Comparison of ENCODE assay signal across 28 cellular contexts in the genomic region with DNA sequence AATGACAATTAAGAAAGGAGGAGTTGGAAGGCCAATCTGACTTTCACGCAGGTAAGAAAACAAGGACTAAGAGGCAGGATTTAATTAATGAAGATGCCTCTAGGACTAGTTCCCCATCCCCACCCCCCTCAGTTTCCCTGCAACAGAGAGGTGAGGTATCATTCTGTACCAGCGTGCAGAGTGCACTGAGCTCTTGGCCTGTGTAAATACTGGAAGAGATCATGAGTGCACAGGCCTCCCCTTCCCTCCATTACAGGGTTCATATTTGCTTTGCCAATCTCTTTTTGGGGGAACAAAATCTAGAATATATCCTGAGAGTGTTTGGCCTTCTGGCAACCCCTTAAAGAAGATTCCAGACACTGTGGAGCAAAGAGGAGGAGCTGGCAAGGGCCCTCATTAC.
"Had no signal": no experiment of that assay in that cellular context is flagged by ENCODE, and none has a peak within 500 bp of the region (broad histone marks: within the 10 kb centered on the region; RNA-seq: fewer than 3 reads in every experiment).

No MANE protein-coding gene starts in this region.

- H3K27ac Mint-ChIP-seq: dendritic cell treated with granulocyte-macrophage colony-stimulating factor and Interleukin-4, amounts not matched to agents 40 ng/mL and 50 ng/mL, for 4 days; effector memory CD8-positive, alpha-beta T cell; endodermal cell had no signal

- H3K36me3 ChIP-seq: colonic mucosa, esophagus muscularis mucosa, esophagus squamous epithelium, gastrocnemius medialis, gastroesophageal sphincter, heart left ventricle, heart right ventricle had no signal

- H3K27me3 Mint-ChIP-seq: dendritic cell treated with granulocyte-macrophage colony-stimulating factor and Interleukin-4, amounts not matched to agents 40 ng/mL and 50 ng/mL, for 4 days had no signal

- ATAC-seq: effector memory CD8-positive, alpha-beta T cell; esophagus mucosa; foreskin keratinocyte; gastrocnemius medialis; gastroesophageal sphincter; heart left ventricle; heart right ventricle had no signal

- FAIRE-seq: colon, endometrium, endothelial cell of umbilical vein, frontal cortex had no signal

- H3K4me3 Mint-ChIP-seq: dendritic cell treated with granulocyte-macrophage colony-stimulating factor and Interleukin-4, amounts not matched to agents 40 ng/mL and 50 ng/mL, for 4 days; effector memory CD8-positive, alpha-beta T cell; endodermal cell had no signal

- H3K4me1 ChIP-seq: colonic mucosa, esophagus muscularis mucosa, esophagus squamous epithelium, foreskin keratinocyte, gastrocnemius medialis, gastroesophageal sphincter, heart left ventricle, heart right ventricle had no signal

- DNase-seq: colonic mucosa; cortex of kidney; dermis blood vessel endothelial cell; dorsolateral prefrontal cortex; effector CD4-positive, alpha-beta T cell; effector CD8-positive, alpha-beta T cell; effector memory CD4-positive, alpha-beta T cell; effector memory CD8-positive, alpha-beta T cell; endodermal cell; erythroblast; esophagus squamous epithelium; foreskin fibroblast; foreskin keratinocyte; gastrocnemius medialis; glutamatergic neuron; head of caudate nucleus; heart left ventricle; heart right ventricle had no signal

- H3K9me3 Mint-ChIP-seq: dendritic cell treated with granulocyte-macrophage colony-stimulating factor and Interleukin-4, amounts not matched to agents 40 ng/mL and 50 ng/mL, for 4 days; effector memory CD8-positive, alpha-beta T cell had no signal

- H3K27me3 ChIP-seq: colonic mucosa, gastrocnemius medialis had no signal

- H3K4me3 ChIP-seq: colonic mucosa, coronary artery, dorsolateral prefrontal cortex, esophagus muscularis mucosa, esophagus squamous epithelium, gastrocnemius medialis, gastroesophageal sphincter, heart left ventricle, heart right ventricle had no signal

- H3K27ac ChIP-seq: colonic mucosa, coronary artery, dorsolateral prefrontal cortex, epithelial cell of prostate, esophagus muscularis mucosa, esophagus squamous epithelium, foreskin keratinocyte, gastrocnemius medialis, gastroesophageal sphincter, heart left ventricle, heart right ventricle had no signal

- H3K9me3 ChIP-seq: colonic mucosa, esophagus squamous epithelium, gastrocnemius medialis had no signal
